8 cellular contexts compared by ENCODE assay signal in the genomic region with DNA sequence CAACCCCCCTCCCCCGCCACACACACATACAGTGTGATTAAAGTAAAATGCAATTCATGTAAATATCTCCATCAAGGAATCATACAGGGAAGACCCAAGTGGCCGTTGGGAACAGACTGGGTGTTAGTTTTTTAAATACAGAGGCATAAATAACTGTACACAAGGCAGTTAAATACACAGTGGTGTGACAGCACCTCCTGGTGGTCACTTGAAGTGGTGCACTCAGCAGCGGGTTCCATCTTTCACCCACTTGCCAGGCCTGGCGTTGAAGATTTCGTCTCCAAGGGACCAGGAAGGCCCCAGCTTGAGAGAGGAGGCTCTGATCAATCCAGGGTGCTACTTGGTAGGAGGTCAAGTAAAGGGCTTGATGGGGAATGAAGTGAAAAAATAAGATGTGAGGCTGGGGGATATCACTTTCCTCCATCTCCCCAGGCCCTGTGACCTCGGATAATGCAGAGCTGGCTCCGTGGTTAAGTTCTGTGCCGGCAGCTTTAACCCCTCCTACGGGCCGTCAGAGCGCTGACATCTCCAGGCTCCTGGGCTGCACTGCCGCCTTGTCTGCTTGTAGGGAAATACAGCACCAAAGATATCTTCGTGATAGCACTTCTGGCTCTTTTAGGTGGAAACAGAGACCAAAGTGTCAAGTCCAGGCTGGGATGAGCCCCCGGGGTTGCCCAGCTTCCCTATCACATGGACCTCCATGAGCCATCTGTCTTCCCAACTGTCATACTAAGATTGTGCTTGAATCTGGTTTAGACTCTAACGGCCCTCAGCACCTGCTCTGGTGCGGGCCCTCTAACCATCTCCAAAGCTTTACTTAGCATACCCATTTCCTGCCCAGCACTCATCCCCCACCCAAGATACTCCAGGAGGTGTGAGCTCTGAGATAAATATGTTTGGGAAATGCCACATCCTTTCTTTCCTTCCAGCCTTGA. TPM values are rescaled to one million over a fixed set of nuclear protein-coding genes. Genes with fewer than 3 reads are reported as not detected.
DNase-seq lines count a peak whose midpoint lies in the region; ATAC-seq and TF ChIP-seq lines count a peak whose summit lies in the region.

No MANE protein-coding gene starts in this region.

- no peak overlapping the region for H2AFZ ChIP-seq in mesenchymal stem cell (ENCODE audit: low read depth, low read length)

- no peaks in the 10 kb centered on the region for H3K36me3 ChIP-seq in mesenchymal stem cell (ENCODE audit: control insufficient read depth in 1 of 2, insufficient read depth in 2 of 2, low read depth in 1 of 2, low read length in 2 of 2)

- H3K4me3 Mint-ChIP-seq in activated CD4-positive, alpha-beta T cell treated with anti-CD3 and anti-CD28 coated beads, Interleukin-2, amount 10 ng/mL, durations not matched to agents 24 days and 14 days, result no peak overlapping the region

- no peak overlapping the region for H2BK120ac ChIP-seq in mesenchymal stem cell (ENCODE audit: low read depth, low read length)

- H3K79me1 ChIP-seq in mesenchymal stem cell (replicated peaks; ENCODE audit: low read length, poor library complexity, severe bottlenecking), result no peaks in the 10 kb centered on the region

- DNase-seq in DMS53 (lab: John Stamatoyannopoulos, UW) (peak; percentile 78), coronary artery (ENCODE audit: low spot score) (no peak), mesenchymal stem cell (peak; percentile 41)
- DNase-seq in activated CD4-positive, alpha-beta T cell treated with anti-CD3 and anti-CD28 coated beads, Interleukin-2, amount 10 ng/mL, durations not matched to agents 24 days and 14 days, result peak; percentile 92
- DNase-seq in stimulated activated CD8-positive, alpha-beta memory T cell treated with anti-CD3 and anti-CD28 coated beads, Interleukin-4, amount 100 ng/mL, for 24 hours (ENCODE audit: low read depth), result peak; percentile 46

- peaks cover 11% of the 10 kb centered on the region for H3K36me3 Mint-ChIP-seq in activated CD4-positive, alpha-beta T cell treated with anti-CD3 and anti-CD28 coated beads, Interleukin-2, amount 10 ng/mL, durations not matched to agents 24 days and 14 days (ENCODE audit: low read depth)

- H3K4me3 ChIP-seq in coronary artery, result no peak overlapping the region
- no peak overlapping the region for H3K4me3 ChIP-seq in mesenchymal stem cell (ENCODE audit: insufficient read depth in 1 of 2, low read depth in 1 of 2, low read length in 2 of 2)

- H2BK5ac ChIP-seq in mesenchymal stem cell (ENCODE audit: low read depth, low read length, poor library complexity, severe bottlenecking), result no peak overlapping the region

- H4K8ac ChIP-seq in mesenchymal stem cell (ENCODE audit: low read length), result no peak overlapping the region

- H3K27me3 ChIP-seq in mesenchymal stem cell (ENCODE audit: control insufficient read depth in 1 of 2, insufficient read depth in 1 of 2, low read length in 2 of 2), result peaks cover 9 to 12% of the 10 kb centered on the region in 2 experiments

- ATAC-seq in GM19035 (IDR thresholded peaks at IDR 0.05; ENCODE audit: unreplicated experiment), result no peak
- no peak for ATAC-seq in HG03354 (IDR thresholded peaks at IDR 0.05; ENCODE audit: poor library complexity, severe bottlenecking, unreplicated experiment)

- no peak overlapping the region for H3K4ac ChIP-seq in mesenchymal stem cell (ENCODE audit: low read depth in 1 of 2, low read length in 2 of 2)

- no peak overlapping the region for H2AK5ac ChIP-seq in mesenchymal stem cell (ENCODE audit: low read length, severe bottlenecking)

- H3K27ac Mint-ChIP-seq in activated CD4-positive, alpha-beta T cell treated with anti-CD3 and anti-CD28 coated beads, Interleukin-2, amount 10 ng/mL, durations not matched to agents 24 days and 14 days, result no peak overlapping the region

- H3K18ac ChIP-seq in mesenchymal stem cell (ENCODE audit: low read depth in 1 of 2, low read length in 2 of 2), result no peak overlapping the region

- H3K4me2 ChIP-seq in mesenchymal stem cell (ENCODE audit: low read length, poor library complexity, severe bottlenecking), result no peak overlapping the region

- no peak overlapping the region for H3K23ac ChIP-seq in mesenchymal stem cell (ENCODE audit: low read length in 2 of 2)

- no peak overlapping the region for H3K14ac ChIP-seq in mesenchymal stem cell (ENCODE audit: low read length in 2 of 2)

- H2BK12ac ChIP-seq in mesenchymal stem cell (ENCODE audit: low read length in 2 of 2), result no peak overlapping the region

- intact Hi-C loops in activated CD4-positive, alpha-beta T cell treated with anti-CD3 and anti-CD28 coated beads, Interleukin-2, amount 10 ng/mL, durations not matched to agents 24 days and 14 days (cut with micrococcal nuclease), result loop anchor here (1.0 kb wide), 3 partner anchors 48 to 415 kb away; no protein-coding TSS in a partner anchor

- peaks cover 4% of the 10 kb centered on the region for H3K4me1 ChIP-seq in mesenchymal stem cell (ENCODE audit: control insufficient read depth, insufficient read depth, low read depth, low read length)

- WGBS in mesenchymal stem cell, result 58% methylated on average over 14 of the region's 16 CpGs

- H3K4me1 Mint-ChIP-seq in activated CD4-positive, alpha-beta T cell treated with anti-CD3 and anti-CD28 coated beads, Interleukin-2, amount 10 ng/mL, durations not matched to agents 24 days and 14 days, result peaks cover 11% of the 10 kb centered on the region

- no peaks in the 10 kb centered on the region for H3K27me3 Mint-ChIP-seq in activated CD4-positive, alpha-beta T cell treated with anti-CD3 and anti-CD28 coated beads, Interleukin-2, amount 10 ng/mL, durations not matched to agents 24 days and 14 days

- TF ChIP-seq CTCF in LNCAP (IDR thresholded peaks at IDR 0.05) (peak; percentile 93), coronary artery (IDR thresholded peaks at IDR 0.05) (peak; percentile 72)

- no peak overlapping the region for H4K91ac ChIP-seq in mesenchymal stem cell (ENCODE audit: low read length)

- H3K9me3 Mint-ChIP-seq in activated CD4-positive, alpha-beta T cell treated with anti-CD3 and anti-CD28 coated beads, Interleukin-2, amount 10 ng/mL, durations not matched to agents 24 days and 14 days, result no peaks in the 10 kb centered on the region

- H3K9me3 ChIP-seq in mesenchymal stem cell (ENCODE audit: control insufficient read depth, low read length), result no peaks in the 10 kb centered on the region

- H3K27ac ChIP-seq in coronary artery (no peak overlapping the region), mesenchymal stem cell (ENCODE audit: low read length, poor library complexity, severe bottlenecking) (no peak overlapping the region)

- H2BK15ac ChIP-seq in mesenchymal stem cell (ENCODE audit: low read depth, poor library complexity, severe bottlenecking), result no peak overlapping the region

- H3K9ac ChIP-seq in mesenchymal stem cell (ENCODE audit: low read length), result no peak overlapping the region

RNA-seq across cellular contexts. Expression of a gene that starts 20.7 kb away (rescaled TPM):
- total RNA-seq in activated CD4-positive, alpha-beta T cell treated with anti-CD3 and anti-CD28 coated beads, Interleukin-2, amount 10 ng/mL, durations not matched to agents 24 days and 14 days, result 46.4 and 51.6 TPM in 2 replicates
- 1.2 TPM for polyA plus RNA-seq in mesenchymal stem cell (2013, experiment 1 of 2)
- polyA plus RNA-seq in mesenchymal stem cell (2013, experiment 2 of 2), result 1.2 TPM
